Comparison of ENCODE assay signal across 1 cellular context in the genomic region with DNA sequence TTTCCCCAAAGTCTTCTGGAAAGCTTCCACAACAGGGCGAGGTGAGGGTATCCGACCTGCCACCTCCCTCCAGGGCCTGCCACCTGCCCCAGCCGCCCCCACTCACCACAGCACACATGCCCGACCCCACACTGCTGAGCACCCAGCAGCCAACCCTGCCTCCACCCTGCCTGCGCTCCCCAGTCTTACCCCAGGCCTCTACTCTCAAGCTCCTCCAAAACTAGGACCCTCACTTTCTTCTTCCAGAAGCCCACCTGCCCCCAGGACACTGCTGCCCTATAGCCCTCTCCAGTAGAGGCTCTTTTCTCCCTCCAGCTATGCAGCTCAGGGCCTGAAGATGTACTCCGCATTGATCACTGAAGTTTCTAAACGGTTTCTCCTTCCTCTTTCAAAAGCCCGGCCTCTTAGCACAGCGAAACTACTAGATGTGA.
TF ChIP-seq lines count a peak whose summit lies in the region.

No MANE protein-coding gene starts in this region.

TF ChIP-seq in GM23338, 12 proteins besides CTCF, POLR2A, EP300 and RAD21 (continued from another document):
- TF ChIP-seq, protein P1, sequence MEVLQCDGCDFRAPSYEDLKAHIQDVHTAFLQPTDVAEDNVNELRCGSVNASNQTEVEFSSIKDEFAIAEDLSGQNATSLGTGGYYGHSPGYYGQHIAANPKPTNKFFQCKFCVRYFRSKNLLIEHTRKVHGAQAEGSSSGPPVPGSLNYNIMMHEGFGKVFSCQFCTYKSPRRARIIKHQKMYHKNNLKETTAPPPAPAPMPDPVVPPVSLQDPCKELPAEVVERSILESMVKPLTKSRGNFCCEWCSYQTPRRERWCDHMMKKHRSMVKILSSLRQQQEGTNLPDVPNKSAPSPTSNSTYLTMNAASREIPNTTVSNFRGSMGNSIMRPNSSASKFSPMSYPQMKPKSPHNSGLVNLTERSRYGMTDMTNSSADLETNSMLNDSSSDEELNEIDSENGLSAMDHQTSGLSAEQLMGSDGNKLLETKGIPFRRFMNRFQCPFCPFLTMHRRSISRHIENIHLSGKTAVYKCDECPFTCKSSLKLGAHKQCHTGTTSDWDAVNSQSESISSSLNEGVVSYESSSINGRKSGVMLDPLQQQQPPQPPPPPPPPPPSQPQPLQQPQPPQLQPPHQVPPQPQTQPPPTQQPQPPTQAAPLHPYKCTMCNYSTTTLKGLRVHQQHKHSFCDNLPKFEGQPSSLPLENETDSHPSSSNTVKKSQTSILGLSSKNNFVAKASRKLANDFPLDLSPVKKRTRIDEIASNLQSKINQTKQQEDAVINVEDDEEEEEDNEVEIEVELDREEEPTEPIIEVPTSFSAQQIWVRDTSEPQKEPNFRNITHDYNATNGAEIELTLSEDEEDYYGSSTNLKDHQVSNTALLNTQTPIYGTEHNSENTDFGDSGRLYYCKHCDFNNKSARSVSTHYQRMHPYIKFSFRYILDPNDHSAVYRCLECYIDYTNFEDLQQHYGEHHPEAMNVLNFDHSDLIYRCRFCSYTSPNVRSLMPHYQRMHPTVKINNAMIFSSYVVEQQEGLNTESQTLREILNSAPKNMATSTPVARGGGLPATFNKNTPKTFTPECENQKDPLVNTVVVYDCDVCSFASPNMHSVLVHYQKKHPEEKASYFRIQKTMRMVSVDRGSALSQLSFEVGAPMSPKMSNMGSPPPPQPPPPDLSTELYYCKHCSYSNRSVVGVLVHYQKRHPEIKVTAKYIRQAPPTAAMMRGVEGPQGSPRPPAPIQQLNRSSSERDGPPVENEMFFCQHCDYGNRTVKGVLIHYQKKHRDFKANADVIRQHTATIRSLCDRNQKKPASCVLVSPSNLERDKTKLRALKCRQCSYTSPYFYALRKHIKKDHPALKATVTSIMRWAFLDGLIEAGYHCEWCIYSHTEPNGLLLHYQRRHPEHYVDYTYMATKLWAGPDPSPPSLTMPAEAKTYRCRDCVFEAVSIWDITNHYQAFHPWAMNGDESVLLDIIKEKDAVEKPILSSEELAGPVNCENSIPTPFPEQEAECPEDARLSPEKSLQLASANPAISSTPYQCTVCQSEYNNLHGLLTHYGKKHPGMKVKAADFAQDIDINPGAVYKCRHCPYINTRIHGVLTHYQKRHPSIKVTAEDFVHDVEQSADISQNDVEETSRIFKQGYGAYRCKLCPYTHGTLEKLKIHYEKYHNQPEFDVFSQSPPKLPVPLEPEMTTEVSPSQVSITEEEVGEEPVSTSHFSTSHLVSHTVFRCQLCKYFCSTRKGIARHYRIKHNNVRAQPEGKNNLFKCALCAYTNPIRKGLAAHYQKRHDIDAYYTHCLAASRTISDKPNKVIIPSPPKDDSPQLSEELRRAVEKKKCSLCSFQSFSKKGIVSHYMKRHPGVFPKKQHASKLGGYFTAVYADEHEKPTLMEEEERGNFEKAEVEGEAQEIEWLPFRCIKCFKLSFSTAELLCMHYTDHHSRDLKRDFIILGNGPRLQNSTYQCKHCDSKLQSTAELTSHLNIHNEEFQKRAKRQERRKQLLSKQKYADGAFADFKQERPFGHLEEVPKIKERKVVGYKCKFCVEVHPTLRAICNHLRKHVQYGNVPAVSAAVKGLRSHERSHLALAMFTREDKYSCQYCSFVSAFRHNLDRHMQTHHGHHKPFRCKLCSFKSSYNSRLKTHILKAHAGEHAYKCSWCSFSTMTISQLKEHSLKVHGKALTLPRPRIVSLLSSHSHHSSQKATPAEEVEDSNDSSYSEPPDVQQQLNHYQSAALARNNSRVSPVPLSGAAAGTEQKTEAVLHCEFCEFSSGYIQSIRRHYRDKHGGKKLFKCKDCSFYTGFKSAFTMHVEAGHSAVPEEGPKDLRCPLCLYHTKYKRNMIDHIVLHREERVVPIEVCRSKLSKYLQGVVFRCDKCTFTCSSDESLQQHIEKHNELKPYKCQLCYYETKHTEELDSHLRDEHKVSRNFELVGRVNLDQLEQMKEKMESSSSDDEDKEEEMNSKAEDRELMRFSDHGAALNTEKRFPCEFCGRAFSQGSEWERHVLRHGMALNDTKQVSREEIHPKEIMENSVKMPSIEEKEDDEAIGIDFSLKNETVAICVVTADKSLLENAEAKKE (CRISPR knock-in tag; IDR thresholded peaks at IDR 0.05): no peak
- TF ChIP-seq POLR2AphosphoS5 (IDR thresholded peaks at IDR 0.05; ENCODE audit: low read depth): no peak
- TF ChIP-seq EZH2phosphoT487 (IDR thresholded peaks at IDR 0.05; ENCODE audit: unreplicated experiment): no peak
- TF ChIP-seq CREB1 (CRISPR knock-in tag; IDR thresholded peaks at IDR 0.05; ENCODE audit: low read depth): no peak
- TF ChIP-seq ZNF331 (CRISPR knock-in tag; IDR thresholded peaks at IDR 0.05; ENCODE audit: low read depth): no peak
- no peak for TF ChIP-seq NANOG (IDR thresholded peaks at IDR 0.05; ENCODE audit: borderline replicate concordance)
- no peak for TF ChIP-seq ZNF114 (CRISPR knock-in tag; IDR thresholded peaks at IDR 0.05)
